2 cellular contexts compared by ENCODE assay signal in the genomic region with DNA sequence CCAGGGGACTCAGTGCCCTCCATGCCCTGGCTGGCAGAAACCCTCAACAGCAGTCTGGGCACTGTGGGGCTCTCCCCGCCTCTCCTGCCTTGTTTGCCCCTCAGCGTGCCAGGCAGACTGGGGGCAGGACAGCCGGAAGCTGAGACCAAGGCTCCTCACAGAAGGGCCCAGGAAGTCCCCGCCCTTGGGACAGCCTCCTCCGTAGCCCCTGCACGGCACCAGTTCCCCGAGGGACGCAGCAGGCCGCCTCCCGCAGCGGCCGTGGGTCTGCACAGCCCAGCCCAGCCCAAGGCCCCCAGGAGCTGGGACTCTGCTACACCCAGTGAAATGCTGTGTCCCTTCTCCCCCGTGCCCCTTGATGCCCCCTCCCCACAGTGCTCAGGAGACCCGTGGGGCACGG.
A peak's percentile ranks its signal among the peaks of the same experiment; 100 is the strongest.
TF ChIP-seq lines count a peak whose summit lies in the region.

No MANE protein-coding gene starts in this region.

TF ChIP-seq in HEK293, 187 proteins besides CTCF, POLR2A, EP300 and RAD21:
- TF ChIP-seq ZNF843 (tag by site-specific recombination; IDR thresholded peaks at IDR 0.05) (no peak), ZNF48 (tag by site-specific recombination; IDR thresholded peaks at IDR 0.05) (no peak), ZNF37A (tag by site-specific recombination; IDR thresholded peaks at IDR 0.05) (no peak), SP2 (tag by site-specific recombination; IDR thresholded peaks at IDR 0.05) (peak; percentile 10; the same call in 1 of the 2 replicates)
- TF ChIP-seq, protein P1, sequence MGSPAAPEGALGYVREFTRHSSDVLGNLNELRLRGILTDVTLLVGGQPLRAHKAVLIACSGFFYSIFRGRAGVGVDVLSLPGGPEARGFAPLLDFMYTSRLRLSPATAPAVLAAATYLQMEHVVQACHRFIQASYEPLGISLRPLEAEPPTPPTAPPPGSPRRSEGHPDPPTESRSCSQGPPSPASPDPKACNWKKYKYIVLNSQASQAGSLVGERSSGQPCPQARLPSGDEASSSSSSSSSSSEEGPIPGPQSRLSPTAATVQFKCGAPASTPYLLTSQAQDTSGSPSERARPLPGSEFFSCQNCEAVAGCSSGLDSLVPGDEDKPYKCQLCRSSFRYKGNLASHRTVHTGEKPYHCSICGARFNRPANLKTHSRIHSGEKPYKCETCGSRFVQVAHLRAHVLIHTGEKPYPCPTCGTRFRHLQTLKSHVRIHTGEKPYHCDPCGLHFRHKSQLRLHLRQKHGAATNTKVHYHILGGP (tag by site-specific recombination; IDR thresholded peaks at IDR 0.05), result no peak
- TF ChIP-seq, protein P2, sequence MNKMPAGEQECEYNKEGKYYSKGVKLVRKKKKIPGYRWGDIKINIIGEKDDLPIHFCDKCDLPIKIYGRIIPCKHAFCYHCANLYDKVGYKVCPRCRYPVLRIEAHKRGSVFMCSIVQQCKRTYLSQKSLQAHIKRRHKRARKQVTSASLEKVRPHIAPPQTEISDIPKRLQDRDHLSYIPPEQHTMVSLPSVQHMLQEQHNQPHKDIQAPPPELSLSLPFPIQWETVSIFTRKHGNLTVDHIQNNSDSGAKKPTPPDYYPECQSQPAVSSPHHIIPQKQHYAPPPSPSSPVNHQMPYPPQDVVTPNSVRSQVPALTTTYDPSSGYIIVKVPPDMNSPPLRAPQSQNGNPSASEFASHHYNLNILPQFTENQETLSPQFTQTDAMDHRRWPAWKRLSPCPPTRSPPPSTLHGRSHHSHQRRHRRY (tag by site-specific recombination; IDR thresholded peaks at IDR 0.05), result no peak

TF ChIP-seq in K562, 482 proteins besides CTCF, POLR2A, EP300 and RAD21:
- TF ChIP-seq, protein P3, sequence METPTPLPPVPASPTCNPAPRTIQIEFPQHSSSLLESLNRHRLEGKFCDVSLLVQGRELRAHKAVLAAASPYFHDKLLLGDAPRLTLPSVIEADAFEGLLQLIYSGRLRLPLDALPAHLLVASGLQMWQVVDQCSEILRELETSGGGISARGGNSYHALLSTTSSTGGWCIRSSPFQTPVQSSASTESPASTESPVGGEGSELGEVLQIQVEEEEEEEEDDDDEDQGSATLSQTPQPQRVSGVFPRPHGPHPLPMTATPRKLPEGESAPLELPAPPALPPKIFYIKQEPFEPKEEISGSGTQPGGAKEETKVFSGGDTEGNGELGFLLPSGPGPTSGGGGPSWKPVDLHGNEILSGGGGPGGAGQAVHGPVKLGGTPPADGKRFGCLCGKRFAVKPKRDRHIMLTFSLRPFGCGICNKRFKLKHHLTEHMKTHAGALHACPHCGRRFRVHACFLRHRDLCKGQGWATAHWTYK (CRISPR knock-in tag; IDR thresholded peaks at IDR 0.05), result no peak
- TF ChIP-seq POLR2G (IDR thresholded peaks at IDR 0.05; ENCODE audit: low read depth, low read length), result peak; percentile 69
